Comparison of ENCODE assay signal across 7 cellular contexts in genomic region chr15:57118013-57118799, GRCh38.
A peak's percentile ranks its signal among the peaks of the same experiment; 100 is the strongest.
DNase-seq lines count a peak whose midpoint lies in the region; ATAC-seq and TF ChIP-seq lines count a peak whose summit lies in the region.

No MANE protein-coding gene starts in this region.

- H3K4me1 ChIP-seq in upper lobe of right lung: peaks cover 11% of the 10 kb centered on the region

- intact Hi-C loops in upper lobe of right lung (cut with DNase I): no loop called here

- no peak for TF ChIP-seq CTCF in fibroblast of pulmonary artery (IDR thresholded peaks at IDR 0.05; ENCODE audit: low read length, missing control alignments)
- no peak for TF ChIP-seq CTCF in retinal pigment epithelial cell (conservative IDR thresholded peaks at IDR 0.05; ENCODE audit: low read depth, low read length)
- TF ChIP-seq CTCF in upper lobe of right lung (IDR thresholded peaks at IDR 0.05): no peak

- peak; percentile 50 for ATAC-seq in HG02623 (IDR thresholded peaks at IDR 0.05; ENCODE audit: unreplicated experiment)
- no peak for ATAC-seq in HG03457 (IDR thresholded peaks at IDR 0.05; ENCODE audit: unreplicated experiment)
- ATAC-seq in upper lobe of right lung: no peak
- ATAC-seq in GM19035 (IDR thresholded peaks at IDR 0.05; ENCODE audit: unreplicated experiment): no peak

- no peaks in the 10 kb centered on the region for H3K27me3 ChIP-seq in upper lobe of right lung

- H3K4me3 ChIP-seq in fibroblast of pulmonary artery (replicated peaks; ENCODE audit: low read depth, low read length) (no peak overlapping the region), retinal pigment epithelial cell (ENCODE audit: low read length) (no peak overlapping the region), upper lobe of right lung (no peak overlapping the region)

- H3K9me3 ChIP-seq in upper lobe of right lung: no peaks in the 10 kb centered on the region

- no peak overlapping the region for H3K27ac ChIP-seq in upper lobe of right lung

- DNase-seq in SK-MEL-5 (ENCODE audit: low read depth, low spot score): peak; percentile 88
- peak; percentile 48 for DNase-seq in fibroblast of pulmonary artery (ENCODE audit: low read depth)
- DNase-seq in retinal pigment epithelial cell (ENCODE audit: low read depth): peak; percentile 42
- no peak for DNase-seq in upper lobe of right lung

- no peaks in the 10 kb centered on the region for H3K36me3 ChIP-seq in upper lobe of right lung

- in situ Hi-C loops in SK-MEL-5 (cut with HindIII; ENCODE audit: low pct_unique_long_range_greater_than_20kb, low sequenced_read_pairs): no loop called here
